22 cellular contexts compared by ENCODE assay signal in genomic region chr17:45070001-45070400, GRCh38.
"Had no signal": no experiment of that assay in that cellular context is flagged by ENCODE, and none has a peak within 500 bp of the region (broad histone marks: within the 10 kb centered on the region; RNA-seq: fewer than 3 reads in every experiment).

No MANE protein-coding gene starts in this region.

- H3K27ac ChIP-seq: brain microvascular endothelial cell, Peyer's patch, VCaP had no signal

- H3K27me3 Mint-ChIP-seq: activated CD4-positive, alpha-beta memory T cell treated with anti-CD3 and anti-CD28 coated beads for 36 hours; activated CD4-positive, alpha-beta T cell treated with anti-CD3 and anti-CD28 coated beads, Interleukin-2, amount 10 ng/mL, durations not matched to agents 7 days and 5 days; activated naive CD4-positive, alpha-beta T cell treated with anti-CD3 and anti-CD28 coated beads, Interleukin-2, amount 10 ng/mL, durations not matched to agents 7 days and 5 days; activated naive CD8-positive, alpha-beta T cell treated with anti-CD3 and anti-CD28 coated beads for 36 hours had no signal

- H3K27ac Mint-ChIP-seq: activated CD4-positive, alpha-beta memory T cell treated with anti-CD3 and anti-CD28 coated beads for 36 hours; activated naive CD4-positive, alpha-beta T cell treated with anti-CD3 and anti-CD28 coated beads, Interleukin-2, amount 10 ng/mL, durations not matched to agents 7 days and 5 days; activated T-cell treated with anti-CD3 and anti-CD28 coated beads, Interleukin-2, amount 50 U/mL, for 72 hours; activated T-helper 2 cell treated with anti-CD3 and anti-CD28 coated beads, Interferon-gamma antibody, Interleukin-2, Interleukin-4, amounts not matched to agents 10 μg/mL and 5 μg/mL and 100 μg/mL, durations not matched to agents 14 hours and 24 hours and 36 hours had no signal

- DNase-seq: activated CD4-positive, alpha-beta memory T cell treated with anti-CD3 and anti-CD28 coated beads for 36 hours; activated CD4-positive, alpha-beta T cell treated with anti-CD3 and anti-CD28 coated beads, Interleukin-2, amount 10 ng/mL, durations not matched to agents 7 days and 5 days; activated CD4-positive, CD25-positive, alpha-beta regulatory T cell; activated CD8-positive, alpha-beta memory T cell treated with anti-CD3 and anti-CD28 coated beads for 24 hours; activated gamma-delta T cell treated with Interleukin-2 at 50 U/mL for 16 hours; activated naive CD4-positive, alpha-beta T cell treated with anti-CD3 and anti-CD28 coated beads, Interleukin-2, amount 10 ng/mL, durations not matched to agents 7 days and 5 days; activated naive CD8-positive, alpha-beta T cell treated with anti-CD3 and anti-CD28 coated beads for 36 hours; activated T-cell treated with anti-CD3 and anti-CD28 coated beads, Interleukin-2, amount 50 U/mL, for 72 hours; brain microvascular endothelial cell; MG63; MV-4-11; NCI-H1092 treated with DMSO at 0.1 percent for 48 hours; NCI-H1417 treated with DMSO at 0.1 percent for 48 hours; NCI-H187; NCI-H2081; NCI-H524; Peyer's patch; SIG-M5; T-helper 2 cell; T1000 had no signal

- H3K4me3 ChIP-seq: MG63, Peyer's patch had no signal

- H3K4me3 Mint-ChIP-seq: activated CD4-positive, alpha-beta memory T cell treated with anti-CD3 and anti-CD28 coated beads for 36 hours; activated CD4-positive, alpha-beta T cell treated with anti-CD3 and anti-CD28 coated beads, Interleukin-2, amount 10 ng/mL, durations not matched to agents 7 days and 5 days; activated naive CD4-positive, alpha-beta T cell treated with anti-CD3 and anti-CD28 coated beads, Interleukin-2, amount 10 ng/mL, durations not matched to agents 7 days and 5 days; activated naive CD8-positive, alpha-beta T cell treated with anti-CD3 and anti-CD28 coated beads for 36 hours; activated T-cell treated with anti-CD3 and anti-CD28 coated beads, Interleukin-2, amount 50 U/mL, for 72 hours had no signal

- ATAC-seq: activated T-cell treated with anti-CD3 and anti-CD28 coated beads, Interleukin-2, amount 50 U/mL, for 72 hours had no signal

- H3K9me3 ChIP-seq: MG63, Peyer's patch had no signal

- H3K27me3 ChIP-seq: brain microvascular endothelial cell, MG63, Peyer's patch had no signal
